ENCODE assay signal across 8 cellular contexts in genomic region chr16:89700100-89700648, GRCh38. TPM values are rescaled to one million over a fixed set of nuclear protein-coding genes. Genes with fewer than 3 reads are reported as not detected.
DNase-seq lines count a peak whose midpoint lies in the region; ATAC-seq and TF ChIP-seq lines count a peak whose summit lies in the region.

No MANE protein-coding gene starts in this region.

- no peak overlapping the region for H4K8ac ChIP-seq in neuronal stem cell (ENCODE audit: low read depth, low read length)

- H2AK5ac ChIP-seq in neuronal stem cell (ENCODE audit: low read depth, low read length): peak overlapping the region; percentile 2

- H3K9ac ChIP-seq in neuronal stem cell (ENCODE audit: low read depth, low read length, poor library complexity): peak overlapping the region; percentile 91
- H3K9ac ChIP-seq in subcutaneous abdominal adipose tissue (ENCODE audit: low read length in 5 of 5): peak overlapping the region in 3 of 5 donors; percentile 48 to 62 (median 59)

- TF ChIP-seq POLR2A in NB4 (IDR thresholded peaks at IDR 0.05; ENCODE audit: extremely low read depth, insufficient read length) (no peak), gastroesophageal sphincter (IDR thresholded peaks at IDR 0.05) (no peak)

- H3K27ac ChIP-seq in gastroesophageal sphincter (peak overlapping the region in 3 of 4 donors; percentile 84 to 88 (median 85)), neuronal stem cell (replicated peaks; ENCODE audit: low read length) (peak overlapping the region; percentile 66), subcutaneous abdominal adipose tissue (ENCODE audit: low read depth, low read length) (peak overlapping the region; percentile 58)

- H3K18ac ChIP-seq in neuronal stem cell (ENCODE audit: low read length): peak overlapping the region; percentile 86

- H2AFZ ChIP-seq in neuronal stem cell (ENCODE audit: low read length): peak overlapping the region; percentile 98

- DNase-seq in ELR (ENCODE audit: low read depth) (peak; percentile 100), HCEC 1CT (peak; percentile 99), NB4 (ENCODE audit: low read depth) (peak; percentile 95), SK-N-DZ (ENCODE audit: low spot score) (peak; percentile 99), neuronal stem cell (ENCODE audit: low spot score) (peak; percentile 98)
- DNase-seq in activated naive CD4-positive, alpha-beta T cell treated with anti-CD3 and anti-CD28 coated beads, Interleukin-2, amount 50 U/mL, for 16 hours: peak; percentile 94

- TF ChIP-seq CTCF in NB4 (IDR thresholded peaks at IDR 0.05; ENCODE audit: low read depth, low read length): peak; percentile 8
- TF ChIP-seq CTCF in gastroesophageal sphincter (IDR thresholded peaks at IDR 0.05): peak in 3 of 4 experiments; percentile 75 to 92 (median 89)

- peak overlapping the region; percentile 90 for H3K23ac ChIP-seq in neuronal stem cell (ENCODE audit: low read depth, low read length, poor library complexity)

- H3K4me3 ChIP-seq in NB4 (ENCODE audit: low read depth, low read length): no peak overlapping the region
- peak overlapping the region; percentile 40 to 82 for H3K4me3 ChIP-seq in gastroesophageal sphincter
- H3K4me3 ChIP-seq in neuronal stem cell (ENCODE audit: low read length in 2 of 2): peak overlapping the region; percentile 88 to 95
- peak overlapping the region; percentile 25 to 75 (median 61) for H3K4me3 ChIP-seq in subcutaneous abdominal adipose tissue (ENCODE audit: low read depth in 1 of 5, low read length in 5 of 5)

- 0% methylated on average over 6 of the region's 30 CpGs; no CpG with 5 or more reads in 1 of the 2 donors for WGBS in gastroesophageal sphincter (ENCODE audit: low coverage in 1 of 2), 2 donors
- no CpG with 5 or more reads among the region's 30 CpGs for WGBS in neuronal stem cell (ENCODE audit: extremely low coverage in 2 of 2, insufficient read length in 2 of 2, insufficient replicate concordance in 1 of 2), 2 donors

- H3K9me3 ChIP-seq in gastroesophageal sphincter (no peaks in the 10 kb centered on the region), neuronal stem cell (replicated peaks in 1 of 2; ENCODE audit: control insufficient read depth in 2 of 2, insufficient read depth in 1 of 2, low read depth in 1 of 2, low read length in 2 of 2) (no peaks in the 10 kb centered on the region), subcutaneous abdominal adipose tissue (ENCODE audit: control insufficient read depth in 5 of 5, low read length in 5 of 5) (no peaks in the 10 kb centered on the region)

- H2BK120ac ChIP-seq in neuronal stem cell (ENCODE audit: low read depth, low read length): no peak overlapping the region

- H3K4ac ChIP-seq in neuronal stem cell (ENCODE audit: low read length): no peak overlapping the region

- no peak overlapping the region for H4K91ac ChIP-seq in neuronal stem cell (ENCODE audit: low read depth, low read length, poor library complexity)

- peak overlapping the region; percentile 16 for H2BK5ac ChIP-seq in neuronal stem cell (ENCODE audit: low read length)

- H3K4me1 ChIP-seq in gastroesophageal sphincter: peaks cover 0 to 29% (median 17%) of the 10 kb centered on the region in 3 donors
- H3K4me1 ChIP-seq in neuronal stem cell (ENCODE audit: control insufficient read depth in 2 of 2, insufficient read depth in 1 of 2, low read depth in 1 of 2, low read length in 2 of 2): peaks cover 11 to 15% of the 10 kb centered on the region in 2 donors
- peaks cover 3 to 27% (median 22%) of the 10 kb centered on the region in 5 donors for H3K4me1 ChIP-seq in subcutaneous abdominal adipose tissue (ENCODE audit: control insufficient read depth in 5 of 5, insufficient read depth in 5 of 5, low read length in 5 of 5)

- H3K27me3 ChIP-seq in gastroesophageal sphincter (peaks cover 18% of the 10 kb centered on the region), neuronal stem cell (ENCODE audit: control insufficient read depth in 3 of 3, insufficient read depth in 3 of 3, low read depth in 1 of 3, low read length in 3 of 3) (peaks cover 0 to 2% (median 0%) of the 10 kb centered on the region in 3 experiments), subcutaneous abdominal adipose tissue (ENCODE audit: control insufficient read depth in 5 of 5, insufficient read depth in 4 of 5, low read length in 5 of 5) (peaks cover 0 to 3% (median 0%) of the 10 kb centered on the region in 5 donors)

- H3K4me2 ChIP-seq in neuronal stem cell (ENCODE audit: insufficient read depth, low read length, poor library complexity, severe bottlenecking): peak overlapping the region; percentile 79

- H3K36me3 ChIP-seq in gastroesophageal sphincter: peaks cover 0 to 29% of the 10 kb centered on the region in 2 donors
- peaks cover 7 to 40% of the 10 kb centered on the region in 2 donors for H3K36me3 ChIP-seq in neuronal stem cell (replicated peaks in 1 of 2; ENCODE audit: control insufficient read depth in 2 of 2, insufficient read depth in 2 of 2, low read length in 2 of 2)
- peaks cover 0 to 27% (median 13%) of the 10 kb centered on the region in 5 donors for H3K36me3 ChIP-seq in subcutaneous abdominal adipose tissue (ENCODE audit: control insufficient read depth in 5 of 5, insufficient read depth in 5 of 5, low read length in 5 of 5)

- no peak overlapping the region for H3K14ac ChIP-seq in neuronal stem cell (ENCODE audit: low read length)

- H2BK15ac ChIP-seq in neuronal stem cell (ENCODE audit: low read length): peak overlapping the region; percentile 34

- ATAC-seq in gastroesophageal sphincter: peak; percentile 86

- peaks cover 7% of the 10 kb centered on the region for H3K79me1 ChIP-seq in neuronal stem cell (ENCODE audit: low read depth, low read length)

- TF ChIP-seq EP300 in gastroesophageal sphincter (IDR thresholded peaks at IDR 0.05): no peak

- no peak overlapping the region for H2BK12ac ChIP-seq in neuronal stem cell (ENCODE audit: low read length)

RNA-seq across cellular contexts. Expression of gene SPATA2L, which starts 1.3 kb away (rescaled TPM):
- polyA plus RNA-seq in SK-N-DZ (2014; cell fraction: cytosol; rRNA removed): 12.8 and 13.3 TPM in 2 replicates
- 7.8 and 12.7 TPM in 2 replicates for polyA plus RNA-seq in SK-N-DZ (2014; cell fraction: nucleus; rRNA removed)
- total RNA-seq in gastroesophageal sphincter: 10 to 100 TPM in 3 of 4 donors, 1 to 10 TPM in 1; 8.7 to 21.8 (median 13.2) TPM
- 5.0 TPM for polyA plus RNA-seq in neuronal stem cell (2013, experiment 1 of 2)
- 5.5 TPM for polyA plus RNA-seq in neuronal stem cell (2013, experiment 2 of 2)

RNA-seq across cellular contexts. Expression of gene CDK10, which starts 13.7 kb away (rescaled TPM):
- 101 and 107 TPM in 2 replicates for polyA plus RNA-seq in SK-N-DZ (2014; cell fraction: cytosol; rRNA removed)
- polyA plus RNA-seq in SK-N-DZ (2014; cell fraction: nucleus; rRNA removed): 895 and 969 TPM in 2 replicates
- total RNA-seq in gastroesophageal sphincter: 10 to 100 TPM; 24.1 to 44.0 (median 28.9) TPM
- 59.5 TPM for polyA plus RNA-seq in neuronal stem cell (2013, experiment 1 of 2)
- 57.9 TPM for polyA plus RNA-seq in neuronal stem cell (2013, experiment 2 of 2)

RNA-seq across cellular contexts. Expression of gene VPS9D1, which starts 20.5 kb away (rescaled TPM):
- polyA plus RNA-seq in SK-N-DZ (2014; cell fraction: cytosol; rRNA removed): 5.7 and 8.8 TPM in 2 replicates
- polyA plus RNA-seq in SK-N-DZ (2014; cell fraction: nucleus; rRNA removed): 26.0 and 40.7 TPM in 2 replicates
- total RNA-seq in gastroesophageal sphincter: 10 to 100 TPM in 1 of 4 donors, 1 to 10 TPM in 3; 4.4 to 10.1 (median 7.3) TPM
- polyA plus RNA-seq in neuronal stem cell (2013, experiment 1 of 2): 5.9 TPM
- polyA plus RNA-seq in neuronal stem cell (2013, experiment 2 of 2): 6.0 TPM

RNA-seq across cellular contexts. Expression of gene ZNF276, which starts 21.2 kb away (rescaled TPM):
- 11.2 and 35.3 TPM in 2 replicates for polyA plus RNA-seq in SK-N-DZ (2014; cell fraction: cytosol; rRNA removed)
- polyA plus RNA-seq in SK-N-DZ (2014; cell fraction: nucleus; rRNA removed): 81.8 and 136 TPM in 2 replicates
- total RNA-seq in gastroesophageal sphincter: 10 to 100 TPM; 16.7 to 45.8 (median 18.2) TPM
- polyA plus RNA-seq in neuronal stem cell (2013, experiment 1 of 2): 7.1 TPM
- polyA plus RNA-seq in neuronal stem cell (2013, experiment 2 of 2): 7.7 TPM

RNA-seq across cellular contexts. Expression of gene SPATA33, which starts 42.5 kb away (rescaled TPM):
- 14.5 and 21.9 TPM in 2 replicates for polyA plus RNA-seq in SK-N-DZ (2014; cell fraction: cytosol; rRNA removed)
- polyA plus RNA-seq in SK-N-DZ (2014; cell fraction: nucleus; rRNA removed): 18.1 and 19.8 TPM in 2 replicates
- total RNA-seq in gastroesophageal sphincter: 1 to 10 TPM; 1.7 to 5.3 (median 3.2) TPM
- 28.9 TPM for polyA plus RNA-seq in neuronal stem cell (2013, experiment 1 of 2)
- 29.1 TPM for polyA plus RNA-seq in neuronal stem cell (2013, experiment 2 of 2)
